Comparison of ENCODE assay signal across 20 cellular contexts in genomic region chr10:3074985-3075600, GRCh38.
"Had no signal": no experiment of that assay in that cellular context is flagged by ENCODE, and none has a peak within 500 bp of the region (broad histone marks: within the 10 kb centered on the region; RNA-seq: fewer than 3 reads in every experiment).

No MANE protein-coding gene starts in this region.

- DNase-seq: activated CD4-positive, alpha-beta memory T cell treated with anti-CD3 and anti-CD28 coated beads, Interleukin-2, amount 10 ng/mL, durations not matched to agents 7 days and 5 days; activated CD4-positive, alpha-beta T cell treated with anti-CD3 and anti-CD28 coated beads, Interleukin-2, amount 10 ng/mL, durations not matched to agents 24 days and 14 days; activated naive CD4-positive, alpha-beta T cell; activated naive CD8-positive, alpha-beta T cell treated with anti-CD3 and anti-CD28 coated beads for 36 hours; cerebellar nuclear complex; cortex of kidney; endodermal cell; foreskin fibroblast; heart right ventricle; kidney; lower lobe of right lung; mesendoderm; mucosa of descending colon; spleen; stimulated activated CD4-positive, alpha-beta T cell treated with anti-CD3 and anti-CD28 coated beads, Interleukin-4, amount 100 ng/mL, for 24 hours; stimulated activated naive CD8-positive, alpha-beta T cell treated with anti-CD3 and anti-CD28 coated beads, Interleukin-15, amount 100 ng/mL, for 72 hours; tibial artery had no signal

- H3K9me3 ChIP-seq: heart right ventricle, lower lobe of right lung, mucosa of descending colon, spleen, tibial artery had no signal

- H3K36me3 ChIP-seq: lower lobe of right lung had no signal

- FAIRE-seq: bronchial epithelial cell, kidney, urothelium cell line had no signal

- H3K27ac Mint-ChIP-seq: activated CD4-positive, alpha-beta T cell treated with anti-CD3 and anti-CD28 coated beads, Interleukin-2, amount 10 ng/mL, durations not matched to agents 24 days and 14 days; activated naive CD8-positive, alpha-beta T cell treated with anti-CD3 and anti-CD28 coated beads for 36 hours; endodermal cell; stimulated activated naive CD8-positive, alpha-beta T cell treated with anti-CD3 and anti-CD28 coated beads, Interleukin-15, amount 100 ng/mL, for 72 hours had no signal

- H3K4me3 Mint-ChIP-seq: activated CD4-positive, alpha-beta memory T cell treated with anti-CD3 and anti-CD28 coated beads, Interleukin-2, amount 10 ng/mL, durations not matched to agents 7 days and 5 days; activated CD4-positive, alpha-beta T cell treated with anti-CD3 and anti-CD28 coated beads, Interleukin-2, amount 10 ng/mL, durations not matched to agents 24 days and 14 days; activated naive CD8-positive, alpha-beta T cell treated with anti-CD3 and anti-CD28 coated beads for 36 hours; endodermal cell; stimulated activated naive CD8-positive, alpha-beta T cell treated with anti-CD3 and anti-CD28 coated beads, Interleukin-15, amount 100 ng/mL, for 72 hours had no signal

- H3K9me3 Mint-ChIP-seq: activated CD4-positive, alpha-beta memory T cell treated with anti-CD3 and anti-CD28 coated beads, Interleukin-2, amount 10 ng/mL, durations not matched to agents 7 days and 5 days; activated CD4-positive, alpha-beta T cell treated with anti-CD3 and anti-CD28 coated beads, Interleukin-2, amount 10 ng/mL, durations not matched to agents 24 days and 14 days; endodermal cell; stimulated activated naive CD8-positive, alpha-beta T cell treated with anti-CD3 and anti-CD28 coated beads, Interleukin-15, amount 100 ng/mL, for 72 hours had no signal

- H3K27me3 Mint-ChIP-seq: activated CD4-positive, alpha-beta memory T cell treated with anti-CD3 and anti-CD28 coated beads, Interleukin-2, amount 10 ng/mL, durations not matched to agents 7 days and 5 days; activated CD4-positive, alpha-beta T cell treated with anti-CD3 and anti-CD28 coated beads, Interleukin-2, amount 10 ng/mL, durations not matched to agents 24 days and 14 days; activated naive CD8-positive, alpha-beta T cell treated with anti-CD3 and anti-CD28 coated beads for 36 hours; stimulated activated naive CD8-positive, alpha-beta T cell treated with anti-CD3 and anti-CD28 coated beads, Interleukin-15, amount 100 ng/mL, for 72 hours had no signal

- H3K4me3 ChIP-seq: heart right ventricle, lower lobe of right lung, mucosa of descending colon, spleen, tibial artery had no signal

- ATAC-seq: activated CD4-positive, CD25-positive, alpha-beta regulatory T cell treated with anti-CD3 and anti-CD28 coated beads, Interleukin-2, amount 50 U/mL, for 24 hours; lower lobe of right lung; stimulated activated naive CD8-positive, alpha-beta T cell treated with anti-CD3 and anti-CD28 coated beads, Interleukin-15, amount 100 ng/mL, for 72 hours had no signal

- H3K27me3 ChIP-seq: heart right ventricle, spleen, tibial artery had no signal

- H3K27ac ChIP-seq: lower lobe of right lung, spleen had no signal

- H3K4me1 ChIP-seq: lower lobe of right lung had no signal
